8 cellular contexts compared by ENCODE assay signal in the genomic region with DNA sequence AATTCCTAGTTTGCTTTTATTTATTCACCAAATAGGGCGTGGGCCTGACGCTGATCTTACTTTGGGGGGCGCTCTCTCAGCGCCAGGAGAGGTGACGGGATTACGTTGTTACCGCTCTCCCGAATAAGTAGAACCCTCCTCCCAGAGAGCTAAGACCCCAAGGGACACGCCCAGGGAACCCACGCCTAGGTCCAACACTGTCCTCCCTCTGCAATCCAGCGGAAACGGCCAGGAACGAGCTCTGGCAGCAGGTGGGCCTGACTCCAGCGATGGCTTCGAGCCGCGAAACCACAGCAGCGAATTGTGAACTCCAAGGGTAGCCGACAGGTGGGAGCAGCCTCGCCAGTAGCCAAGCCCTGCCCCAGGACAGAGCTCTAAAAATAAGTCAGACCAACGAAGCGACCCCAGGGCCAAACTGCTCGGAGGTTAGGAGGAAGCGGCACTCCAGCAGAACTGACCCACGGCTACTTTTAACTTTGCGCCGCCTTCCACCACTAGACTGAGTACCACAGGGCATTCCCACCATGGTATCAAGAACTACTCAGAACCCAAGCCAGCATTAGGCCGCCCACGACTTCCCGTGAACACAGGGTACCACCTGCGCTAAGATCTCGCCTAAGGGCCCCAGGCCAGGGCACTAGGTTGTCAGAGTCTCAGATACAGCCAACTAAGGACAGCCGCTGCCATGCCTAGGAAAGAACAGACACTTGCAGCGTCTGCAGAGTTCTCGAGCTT. TPM values are rescaled to one million over a fixed set of nuclear protein-coding genes. Genes with fewer than 3 reads are reported as not detected.
A peak's percentile ranks its signal among the peaks of the same experiment; 100 is the strongest.
DNase-seq lines count a peak whose midpoint lies in the region; ATAC-seq and TF ChIP-seq lines count a peak whose summit lies in the region.

No MANE protein-coding gene starts in this region.

- POLR2A ChIA-PET in WTC11 (lab: Charles Lee), result interaction anchor here (1.3 to 6.0 kb wide), 10 partner anchors 8 to 285 kb away, joined by 4 to 76 read pairs (median 16); a partner anchor contains a TSS

- no peaks in the 10 kb centered on the region for H3K9me3 ChIP-seq in right lobe of liver

- H3K4me1 Mint-ChIP-seq in WTC11, result peaks cover 23% of the 10 kb centered on the region

- peaks cover 0 to 36% (median 11%) of the 10 kb centered on the region in 4 donors for H3K4me1 ChIP-seq in right lobe of liver

- DNase-seq in GDM1 (lab: John Stamatoyannopoulos, UW) (peak; percentile 34), NCI-H1092 (lab: John Stamatoyannopoulos, UW) (peak; percentile 6), WTC11 (ENCODE audit: low spot score) (peak; percentile 74), cardiac fibroblast (ENCODE audit: low read depth in 2 of 2) (peak; percentile 22 to 28), right lobe of liver (peak; percentile 48 to 70 (median 67)), SKM-1 (lab: John Stamatoyannopoulos, UW; ENCODE audit: unreplicated experiment) (no peak)
- peak; percentile 69 to 79 for DNase-seq in stimulated activated CD4-positive, alpha-beta T cell treated with anti-CD3 and anti-CD28 coated beads, Interleukin-4, amount 100 ng/mL, for 48 hours (ENCODE audit: low read depth in 2 of 2)

- H3K36me3 ChIP-seq in right lobe of liver, result no peaks in the 10 kb centered on the region

- H3K4me3 ChIP-seq in cardiac fibroblast (replicated peaks in 1 of 2; ENCODE audit: low read depth in 2 of 2, low read length in 2 of 2) (peak overlapping the region; percentile 60 to 65), right lobe of liver (peak overlapping the region; percentile 54 to 64 (median 61))

- peak overlapping the region; percentile 90 for H3K4me3 Mint-ChIP-seq in WTC11

- no peaks in the 10 kb centered on the region; the same call in 1 of the 2 replicates for H3K27me3 Mint-ChIP-seq in WTC11 (ENCODE audit: low read depth)

- TF ChIP-seq CTCF in WTC11 (IDR thresholded peaks at IDR 0.05), result no peak; the same call in 1 of the 2 replicates
- no peak for TF ChIP-seq CTCF in cardiac fibroblast (IDR thresholded peaks at IDR 0.05; ENCODE audit: low read depth, low read length)
- TF ChIP-seq CTCF in right lobe of liver (IDR thresholded peaks at IDR 0.05), result no peak

- peak overlapping the region; percentile 100 for H3K27ac Mint-ChIP-seq in WTC11

- peak overlapping the region; percentile 77 to 83 (median 79) for H3K27ac ChIP-seq in right lobe of liver

- intact Hi-C loops in right lobe of liver (cut with DNase I), result no loop called here

- H3K9me3 Mint-ChIP-seq in WTC11, result no peaks in the 10 kb centered on the region

- ATAC-seq in WTC11 (no peak), right lobe of liver (no peak), GM18909 (IDR thresholded peaks at IDR 0.05; ENCODE audit: poor library complexity, unreplicated experiment) (no peak)

- CTCF ChIA-PET in WTC11 (lab: Charles Lee), result interaction anchor here (0.7 to 5.4 kb wide), 15 partner anchors 34 to 357 kb away, joined by 3 to 40 read pairs (median 6); a partner anchor contains a TSS

- H3K36me3 Mint-ChIP-seq in WTC11, result no peaks in the 10 kb centered on the region

- 2% methylated on average over 17 of the region's 35 CpGs for WGBS in right lobe of liver (ENCODE audit: insufficient coverage, low coverage, low lambda C conversion rate, missing lambda C conversion rate)

- no peaks in the 10 kb centered on the region for H3K27me3 ChIP-seq in right lobe of liver

- TF ChIP-seq POLR2A in right lobe of liver (IDR thresholded peaks at IDR 0.05), result no peak

TF ChIP-seq in WTC11, 78 proteins besides CTCF, POLR2A, EP300 and RAD21 (continues in another document):
- TF ChIP-seq HMGA2 (CRISPR knock-in tag; IDR thresholded peaks at IDR 0.05) (no peak), FOXP1 (CRISPR knock-in tag; IDR thresholded peaks at IDR 0.05; ENCODE audit: borderline replicate concordance) (no peak), PRRX2 (CRISPR knock-in tag; IDR thresholded peaks at IDR 0.05) (no peak), GTF2I (CRISPR knock-in tag; conservative IDR thresholded peaks at IDR 0.05) (no peak), MYBL2 (CRISPR knock-in tag; IDR thresholded peaks at IDR 0.05) (no peak), CREB1 (CRISPR knock-in tag; IDR thresholded peaks at IDR 0.05) (no peak), KAT7 (CRISPR knock-in tag; IDR thresholded peaks at IDR 0.05; ENCODE audit: borderline replicate concordance) (0 out of 2 replicates have a peak, but pooled peaks have one; percentile 53), SP1 (CRISPR knock-in tag; conservative IDR thresholded peaks at IDR 0.05) (no peak), ZNF121 (CRISPR knock-in tag; IDR thresholded peaks at IDR 0.05) (no peak), JUN (CRISPR knock-in tag; IDR thresholded peaks at IDR 0.05) (peak; percentile 17; the same call in 1 of the 2 replicates), GABPB1 (CRISPR knock-in tag; IDR thresholded peaks at IDR 0.05) (no peak), NR1H2 (CRISPR knock-in tag; IDR thresholded peaks at IDR 0.05) (no peak), ETV6 (CRISPR knock-in tag; IDR thresholded peaks at IDR 0.05) (no peak; the same call in 1 of the 2 replicates), ZNF232 (CRISPR knock-in tag; IDR thresholded peaks at IDR 0.05) (no peak)
- TF ChIP-seq, protein P1, sequence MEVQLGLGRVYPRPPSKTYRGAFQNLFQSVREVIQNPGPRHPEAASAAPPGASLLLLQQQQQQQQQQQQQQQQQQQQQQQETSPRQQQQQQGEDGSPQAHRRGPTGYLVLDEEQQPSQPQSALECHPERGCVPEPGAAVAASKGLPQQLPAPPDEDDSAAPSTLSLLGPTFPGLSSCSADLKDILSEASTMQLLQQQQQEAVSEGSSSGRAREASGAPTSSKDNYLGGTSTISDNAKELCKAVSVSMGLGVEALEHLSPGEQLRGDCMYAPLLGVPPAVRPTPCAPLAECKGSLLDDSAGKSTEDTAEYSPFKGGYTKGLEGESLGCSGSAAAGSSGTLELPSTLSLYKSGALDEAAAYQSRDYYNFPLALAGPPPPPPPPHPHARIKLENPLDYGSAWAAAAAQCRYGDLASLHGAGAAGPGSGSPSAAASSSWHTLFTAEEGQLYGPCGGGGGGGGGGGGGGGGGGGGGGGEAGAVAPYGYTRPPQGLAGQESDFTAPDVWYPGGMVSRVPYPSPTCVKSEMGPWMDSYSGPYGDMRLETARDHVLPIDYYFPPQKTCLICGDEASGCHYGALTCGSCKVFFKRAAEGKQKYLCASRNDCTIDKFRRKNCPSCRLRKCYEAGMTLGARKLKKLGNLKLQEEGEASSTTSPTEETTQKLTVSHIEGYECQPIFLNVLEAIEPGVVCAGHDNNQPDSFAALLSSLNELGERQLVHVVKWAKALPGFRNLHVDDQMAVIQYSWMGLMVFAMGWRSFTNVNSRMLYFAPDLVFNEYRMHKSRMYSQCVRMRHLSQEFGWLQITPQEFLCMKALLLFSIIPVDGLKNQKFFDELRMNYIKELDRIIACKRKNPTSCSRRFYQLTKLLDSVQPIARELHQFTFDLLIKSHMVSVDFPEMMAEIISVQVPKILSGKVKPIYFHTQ (CRISPR knock-in tag; IDR thresholded peaks at IDR 0.05), result no peak
- TF ChIP-seq, protein P2, sequence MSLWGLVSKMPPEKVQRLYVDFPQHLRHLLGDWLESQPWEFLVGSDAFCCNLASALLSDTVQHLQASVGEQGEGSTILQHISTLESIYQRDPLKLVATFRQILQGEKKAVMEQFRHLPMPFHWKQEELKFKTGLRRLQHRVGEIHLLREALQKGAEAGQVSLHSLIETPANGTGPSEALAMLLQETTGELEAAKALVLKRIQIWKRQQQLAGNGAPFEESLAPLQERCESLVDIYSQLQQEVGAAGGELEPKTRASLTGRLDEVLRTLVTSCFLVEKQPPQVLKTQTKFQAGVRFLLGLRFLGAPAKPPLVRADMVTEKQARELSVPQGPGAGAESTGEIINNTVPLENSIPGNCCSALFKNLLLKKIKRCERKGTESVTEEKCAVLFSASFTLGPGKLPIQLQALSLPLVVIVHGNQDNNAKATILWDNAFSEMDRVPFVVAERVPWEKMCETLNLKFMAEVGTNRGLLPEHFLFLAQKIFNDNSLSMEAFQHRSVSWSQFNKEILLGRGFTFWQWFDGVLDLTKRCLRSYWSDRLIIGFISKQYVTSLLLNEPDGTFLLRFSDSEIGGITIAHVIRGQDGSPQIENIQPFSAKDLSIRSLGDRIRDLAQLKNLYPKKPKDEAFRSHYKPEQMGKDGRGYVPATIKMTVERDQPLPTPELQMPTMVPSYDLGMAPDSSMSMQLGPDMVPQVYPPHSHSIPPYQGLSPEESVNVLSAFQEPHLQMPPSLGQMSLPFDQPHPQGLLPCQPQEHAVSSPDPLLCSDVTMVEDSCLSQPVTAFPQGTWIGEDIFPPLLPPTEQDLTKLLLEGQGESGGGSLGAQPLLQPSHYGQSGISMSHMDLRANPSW (CRISPR knock-in tag; conservative IDR thresholded peaks at IDR 0.05; ENCODE audit: low read depth), result no peak
- TF ChIP-seq, protein P3, sequence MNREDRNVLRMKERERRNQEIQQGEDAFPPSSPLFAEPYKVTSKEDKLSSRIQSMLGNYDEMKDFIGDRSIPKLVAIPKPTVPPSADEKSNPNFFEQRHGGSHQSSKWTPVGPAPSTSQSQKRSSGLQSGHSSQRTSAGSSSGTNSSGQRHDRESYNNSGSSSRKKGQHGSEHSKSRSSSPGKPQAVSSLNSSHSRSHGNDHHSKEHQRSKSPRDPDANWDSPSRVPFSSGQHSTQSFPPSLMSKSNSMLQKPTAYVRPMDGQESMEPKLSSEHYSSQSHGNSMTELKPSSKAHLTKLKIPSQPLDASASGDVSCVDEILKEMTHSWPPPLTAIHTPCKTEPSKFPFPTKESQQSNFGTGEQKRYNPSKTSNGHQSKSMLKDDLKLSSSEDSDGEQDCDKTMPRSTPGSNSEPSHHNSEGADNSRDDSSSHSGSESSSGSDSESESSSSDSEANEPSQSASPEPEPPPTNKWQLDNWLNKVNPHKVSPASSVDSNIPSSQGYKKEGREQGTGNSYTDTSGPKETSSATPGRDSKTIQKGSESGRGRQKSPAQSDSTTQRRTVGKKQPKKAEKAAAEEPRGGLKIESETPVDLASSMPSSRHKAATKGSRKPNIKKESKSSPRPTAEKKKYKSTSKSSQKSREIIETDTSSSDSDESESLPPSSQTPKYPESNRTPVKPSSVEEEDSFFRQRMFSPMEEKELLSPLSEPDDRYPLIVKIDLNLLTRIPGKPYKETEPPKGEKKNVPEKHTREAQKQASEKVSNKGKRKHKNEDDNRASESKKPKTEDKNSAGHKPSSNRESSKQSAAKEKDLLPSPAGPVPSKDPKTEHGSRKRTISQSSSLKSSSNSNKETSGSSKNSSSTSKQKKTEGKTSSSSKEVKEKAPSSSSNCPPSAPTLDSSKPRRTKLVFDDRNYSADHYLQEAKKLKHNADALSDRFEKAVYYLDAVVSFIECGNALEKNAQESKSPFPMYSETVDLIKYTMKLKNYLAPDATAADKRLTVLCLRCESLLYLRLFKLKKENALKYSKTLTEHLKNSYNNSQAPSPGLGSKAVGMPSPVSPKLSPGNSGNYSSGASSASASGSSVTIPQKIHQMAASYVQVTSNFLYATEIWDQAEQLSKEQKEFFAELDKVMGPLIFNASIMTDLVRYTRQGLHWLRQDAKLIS (CRISPR knock-in tag; IDR thresholded peaks at IDR 0.05; ENCODE audit: borderline replicate concordance), result no peak

RNA-seq across cellular contexts. Expression of a gene that starts 1.6 kb away (rescaled TPM):
- total RNA-seq in WTC11 (2021), result 107 to 113 TPM (median 110 TPM) in 3 replicates
- total RNA-seq in right lobe of liver, result 10 to 100 TPM in 5 of 6 experiments, 1 to 10 TPM in 1; 10.0 to 21.6 (median 20.5) TPM
